8 cellular contexts compared by ENCODE assay signal in the genomic region with DNA sequence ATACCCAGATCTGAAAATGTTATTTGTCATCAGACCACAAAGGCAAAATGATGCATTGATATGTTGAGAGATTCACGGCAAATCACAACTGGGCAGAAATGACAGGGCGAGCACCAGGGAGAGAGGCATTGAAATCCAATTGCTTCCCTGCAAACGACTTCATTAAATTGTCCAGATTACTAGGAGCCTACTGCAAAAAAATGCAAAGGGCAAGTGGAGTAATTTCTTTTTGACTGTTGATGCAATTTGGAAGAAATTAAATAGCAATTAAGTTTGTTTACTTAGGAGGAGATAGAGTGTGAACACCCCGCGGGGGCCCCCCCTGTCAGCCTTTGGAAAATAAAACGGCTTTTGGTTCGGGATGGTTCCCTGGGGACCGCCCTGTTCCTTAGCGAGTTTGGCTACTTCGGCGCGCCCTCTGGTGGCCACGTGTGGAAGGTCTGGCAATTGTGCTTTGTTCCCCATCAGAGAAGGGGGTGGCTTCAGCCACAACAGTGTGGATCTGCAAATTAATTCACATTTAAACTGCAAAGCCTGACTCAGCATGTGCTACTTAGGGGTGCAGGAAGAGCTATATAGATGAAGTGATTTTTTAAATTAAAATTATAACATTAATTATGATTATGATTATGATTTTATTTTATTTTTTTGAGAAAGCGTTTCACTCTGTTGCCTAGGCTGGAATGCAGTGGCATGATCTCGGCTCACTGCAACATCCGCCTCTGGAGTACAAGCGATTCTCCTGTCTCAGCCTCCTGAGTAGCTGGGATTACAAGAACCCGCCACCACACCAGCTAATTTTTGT. TPM values are rescaled to one million over a fixed set of nuclear protein-coding genes. Genes with fewer than 3 reads are reported as not detected.
A peak's percentile ranks its signal among the peaks of the same experiment; 100 is the strongest.
DNase-seq lines count a peak whose midpoint lies in the region; ATAC-seq, FAIRE-seq and TF ChIP-seq lines count a peak whose summit lies in the region.

No MANE protein-coding gene starts in this region.

- DNase-seq in DMS153 (lab: John Stamatoyannopoulos, UW) = peak; percentile 40
- DNase-seq in KG1 (lab: John Stamatoyannopoulos, UW) = peak; percentile 58
- DNase-seq in RCC 7860 (ENCODE audit: low spot score) = peak; percentile 36
- peak; percentile 64 to 73 for DNase-seq in activated T-helper 1 cell treated with anti-CD3 and anti-CD28 coated beads, Interleukin-2, amount 50 U/mL, for 16 hours (ENCODE audit: low read depth in 1 of 2, low spot score in 1 of 2)
- DNase-seq in fibroblast of the aortic adventitia (ENCODE audit: low read depth) = peak; percentile 82
- peak; percentile 93 for DNase-seq in neural crest cell (ENCODE audit: low read depth, low spot score)
- peak; percentile 85 for DNase-seq in stimulated activated naive CD8-positive, alpha-beta T cell treated with anti-CD3 and anti-CD28 coated beads, Interleukin-15, Interleukin-2, amounts not matched to agents 100 U/mL and 50 U/mL, for 24 hours

- no peaks in the 10 kb centered on the region for H3K36me3 Mint-ChIP-seq in neural crest cell (ENCODE audit: low read depth)

- no peaks in the 10 kb centered on the region for H3K9me3 Mint-ChIP-seq in neural crest cell

- ATAC-seq in stimulated activated naive CD8-positive, alpha-beta T cell treated with anti-CD3 and anti-CD28 coated beads, Interleukin-15, Interleukin-2, amounts not matched to agents 100 U/mL and 50 U/mL, for 24 hours = peak; percentile 80
- no peak for ATAC-seq in HG03280 (IDR thresholded peaks at IDR 0.05; ENCODE audit: unreplicated experiment)

- TF ChIP-seq CTCF in fibroblast of the aortic adventitia (IDR thresholded peaks at IDR 0.05; ENCODE audit: insufficient read depth, low read length) (peak; percentile 89), neural crest cell (conservative IDR thresholded peaks at IDR 0.05) (peak; percentile 94)

- peaks cover 9% of the 10 kb centered on the region for H3K4me1 Mint-ChIP-seq in neural crest cell

- H3K27me3 Mint-ChIP-seq in neural crest cell (ENCODE audit: low read depth) = no peaks in the 10 kb centered on the region

- H3K4me3 ChIP-seq in fibroblast of the aortic adventitia (ENCODE audit: low read depth, low read length) = peak overlapping the region; percentile 64

- H3K4me3 Mint-ChIP-seq in neural crest cell = no peak overlapping the region

- H3K27ac Mint-ChIP-seq in neural crest cell (ENCODE audit: unreplicated experiment) = no peak overlapping the region

- FAIRE-seq in RCC 7860 (lab: Jason Lieb, UNC) = peak; percentile 2

RNA-seq across cellular contexts. Expression of a gene that starts 14.5 kb away (rescaled TPM):
- total RNA-seq in fibroblast of the aortic adventitia (ENCODE audit: low replicate concordance) (0.41 and 1.5 TPM in 2 replicates), neural crest cell (3.1 and 3.9 TPM in 2 replicates)

RNA-seq across cellular contexts. Expression of a gene that starts 43.0 kb away (rescaled TPM):
- total RNA-seq in fibroblast of the aortic adventitia (ENCODE audit: low replicate concordance) = 50.0 and 77.7 TPM in 2 replicates
- 87.1 and 93.3 TPM in 2 replicates for total RNA-seq in neural crest cell

Comparison
In these comparisons a context has a peak if more than half of its experiments do, and no peak if none do; other contexts are left out.
1. DNase-seq: peak in every context shown above with its lines; median percentile 93 in neural crest cell; 85 in stimulated activated naive CD8-positive, alpha-beta T cell treated with anti-CD3 and anti-CD28 coated beads, Interleukin-15, Interleukin-2, amounts not matched to agents 100 U/mL and 50 U/mL, for 24 hours; 82 in fibroblast of the aortic adventitia; 68 in activated T-helper 1 cell treated with anti-CD3 and anti-CD28 coated beads, Interleukin-2, amount 50 U/mL, for 16 hours; 58 in KG1; 40 in DMS153; 36 in RCC 7860.